In the genomic region with DNA sequence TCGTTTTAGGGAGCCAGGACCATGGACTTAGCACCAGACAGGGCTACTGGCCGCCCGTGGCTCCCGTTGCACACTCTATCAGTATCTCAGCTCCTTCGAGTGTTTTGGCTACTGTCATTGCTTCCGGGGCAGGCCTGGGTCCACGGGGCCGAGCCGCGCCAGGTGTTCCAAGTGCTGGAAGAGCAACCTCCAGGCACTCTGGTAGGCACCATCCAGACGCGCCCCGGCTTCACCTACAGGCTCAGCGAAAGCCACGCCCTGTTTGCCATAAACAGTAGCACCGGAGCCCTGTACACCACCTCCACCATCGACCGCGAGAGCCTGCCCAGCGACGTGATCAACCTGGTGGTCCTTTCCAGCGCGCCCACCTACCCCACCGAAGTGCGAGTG, we compare ENCODE assay signal across 9 cellular contexts.
A peak's percentile ranks its signal among the peaks of the same experiment; 100 is the strongest.
DNase-seq lines count a peak whose midpoint lies in the region; ATAC-seq, FAIRE-seq and TF ChIP-seq lines count a peak whose summit lies in the region.
"Had no signal": no experiment of that assay in that cellular context is flagged by ENCODE, and none has a peak within 500 bp of the region (broad histone marks: within the 10 kb centered on the region; RNA-seq: fewer than 3 reads in every experiment).

No MANE protein-coding gene starts in this region.

- DNase-seq in NCI-H748 (lab: John Stamatoyannopoulos, UW; ENCODE audit: unreplicated experiment) (peak; percentile 60), NCI-H748 treated with DMSO at 0.1 percent for 48 hours (lab: John Stamatoyannopoulos, UW) (no peak), T1000 (lab: John Stamatoyannopoulos, UW) (peak; percentile 9), fibroblast of pulmonary artery (ENCODE audit: low read depth) (peak; percentile 45), nephron progenitor cell (peak; percentile 32), D721Med (ENCODE audit: insufficient read length, low spot score) (no peak)
- DNase-seq: DND-41 had no signal

- no peak overlapping the region for H3K27ac Mint-ChIP-seq in nephron progenitor cell

- no peaks in the 10 kb centered on the region for H3K9me3 Mint-ChIP-seq in nephron progenitor cell

- H3K27me3 Mint-ChIP-seq in nephron progenitor cell (ENCODE audit: low read depth, poor library complexity): peaks cover 29% of the 10 kb centered on the region

- FAIRE-seq in D721Med (lab: Jason Lieb, UNC): no peak

- H3K4me3 Mint-ChIP-seq in nephron progenitor cell: peak overlapping the region; percentile 97

- H3K4me1 Mint-ChIP-seq in nephron progenitor cell: peaks cover 41% of the 10 kb centered on the region

- TF ChIP-seq CTCF in fibroblast of pulmonary artery (IDR thresholded peaks at IDR 0.05; ENCODE audit: low read length, missing control alignments) (no peak), nephron progenitor cell (IDR thresholded peaks at IDR 0.05) (no peak), D721Med (IDR thresholded peaks at IDR 0.05; ENCODE audit: insufficient read depth, missing control alignments) (no peak)

- H3K4me3 ChIP-seq in fibroblast of pulmonary artery (replicated peaks; ENCODE audit: low read depth, low read length): peak overlapping the region; percentile 92

- no peak for ATAC-seq in HG02588 (IDR thresholded peaks at IDR 0.05; ENCODE audit: unreplicated experiment)
- no peak for ATAC-seq in GM19455 (IDR thresholded peaks at IDR 0.05; ENCODE audit: unreplicated experiment)

- H3K36me3 Mint-ChIP-seq in nephron progenitor cell (ENCODE audit: low read depth): peaks cover 5% of the 10 kb centered on the region

Comparison
In these comparisons a context has a peak if more than half of its experiments do, and no peak if none do; other contexts are left out.
1. DNase-seq: peak in NCI-H748 (single experiment), T1000 (single experiment), fibroblast of pulmonary artery (single experiment) and nephron progenitor cell (single experiment); none in NCI-H748 treated with DMSO at 0.1 percent for 48 hours (single experiment) and D721Med (single experiment).